Comparison of ENCODE assay signal across 1 cellular context in genomic region chr2:79437416-79438281, GRCh38.
TF ChIP-seq lines count a peak whose summit lies in the region.

No MANE protein-coding gene starts in this region.

TF ChIP-seq in H1, 55 proteins besides CTCF, POLR2A, EP300 and RAD21 (continued from another document):
- no peak for TF ChIP-seq ATF2 (IDR thresholded peaks at IDR 0.05; ENCODE audit: low read length)
- no peak for TF ChIP-seq ZNF274 (IDR thresholded peaks at IDR 0.05; ENCODE audit: borderline replicate concordance, extremely low read depth, low read length)
- no peak for TF ChIP-seq PHF8 (conservative IDR thresholded peaks at IDR 0.05; ENCODE audit: low read depth, low read length)
- no peak for TF ChIP-seq RXRA (IDR thresholded peaks at IDR 0.05; ENCODE audit: insufficient read depth, low read depth, low read length)
- no peak for TF ChIP-seq YY1 (IDR thresholded peaks at IDR 0.05; ENCODE audit: low read depth, low read length)
